Comparison of ENCODE assay signal across 20 cellular contexts in genomic region chr13:64556391-64556790, GRCh38.
"Had no signal": no experiment of that assay in that cellular context is flagged by ENCODE, and none has a peak within 500 bp of the region (broad histone marks: within the 10 kb centered on the region; RNA-seq: fewer than 3 reads in every experiment).

No MANE protein-coding gene starts in this region.

- DNase-seq: activated CD4-positive, alpha-beta T cell treated with anti-CD3 and anti-CD28 coated beads, Interleukin-2, amount 50 U/mL, for 1 hour; activated CD4-positive, CD25-positive, alpha-beta regulatory T cell; activated CD8-positive, alpha-beta memory T cell treated with anti-CD3 and anti-CD28 coated beads for 24 hours; activated gamma-delta T cell treated with Interleukin-2 at 50 U/mL for 16 hours; activated naive CD8-positive, alpha-beta T cell treated with anti-CD3 and anti-CD28 coated beads, Interleukin-2, amount 10 ng/mL, durations not matched to agents 7 days and 5 days; aorta; dorsolateral prefrontal cortex; glutamatergic neuron; mesendoderm; occipital lobe; stimulated activated CD4-positive, alpha-beta T cell treated with anti-CD3 and anti-CD28 coated beads, Interleukin-2, amount 100 ng/mL, for 48 hours; stimulated activated naive CD4-positive, alpha-beta T cell; substantia nigra; transverse colon had no signal

- H3K36me3 Mint-ChIP-seq: activated naive CD8-positive, alpha-beta T cell treated with anti-CD3 and anti-CD28 coated beads, Interleukin-2, amount 10 ng/mL, durations not matched to agents 7 days and 5 days had no signal

- H3K27me3 ChIP-seq: dorsolateral prefrontal cortex, right atrium auricular region, transverse colon, vagina had no signal

- H3K4me1 ChIP-seq: right atrium auricular region, transverse colon, vagina had no signal

- H3K9me3 ChIP-seq: right atrium auricular region, transverse colon, vagina had no signal

- H3K27ac Mint-ChIP-seq: activated naive CD8-positive, alpha-beta T cell treated with anti-CD3 and anti-CD28 coated beads, Interleukin-2, amount 10 ng/mL, durations not matched to agents 7 days and 5 days; nephron; progenitor cell of endocrine pancreas; T-helper 2 cell treated with Interferon-gamma antibody and Interleukin-4, amounts not matched to agents 5 μg/mL and 100 μg/mL, for 36 hours had no signal

- H3K27me3 Mint-ChIP-seq: activated naive CD8-positive, alpha-beta T cell treated with anti-CD3 and anti-CD28 coated beads, Interleukin-2, amount 10 ng/mL, durations not matched to agents 7 days and 5 days; progenitor cell of endocrine pancreas had no signal

- H3K4me3 Mint-ChIP-seq: activated naive CD8-positive, alpha-beta T cell treated with anti-CD3 and anti-CD28 coated beads, Interleukin-2, amount 10 ng/mL, durations not matched to agents 7 days and 5 days; nephron; T-helper 2 cell treated with Interferon-gamma antibody and Interleukin-4, amounts not matched to agents 5 μg/mL and 100 μg/mL, for 36 hours had no signal

- H3K9me3 Mint-ChIP-seq: activated naive CD8-positive, alpha-beta T cell treated with anti-CD3 and anti-CD28 coated beads, Interleukin-2, amount 10 ng/mL, durations not matched to agents 7 days and 5 days; nephron had no signal

- FAIRE-seq: endometrium had no signal

- H3K4me3 ChIP-seq: dorsolateral prefrontal cortex, right atrium auricular region, transverse colon, vagina had no signal

- H3K36me3 ChIP-seq: right atrium auricular region, transverse colon, vagina had no signal

- H3K27ac ChIP-seq: dorsolateral prefrontal cortex, right atrium auricular region, transverse colon, vagina had no signal

- H3K4me1 Mint-ChIP-seq: activated naive CD8-positive, alpha-beta T cell treated with anti-CD3 and anti-CD28 coated beads, Interleukin-2, amount 10 ng/mL, durations not matched to agents 7 days and 5 days; nephron had no signal
